Comparison of ENCODE assay signal across 22 cellular contexts in genomic region chr11:79179087-79179486, GRCh38.
"Had no signal": no experiment of that assay in that cellular context is flagged by ENCODE, and none has a peak within 500 bp of the region (broad histone marks: within the 10 kb centered on the region; RNA-seq: fewer than 3 reads in every experiment).

No MANE protein-coding gene starts in this region.

- H3K36me3 ChIP-seq: breast epithelium, MG63, Peyer's patch, SJSA1 had no signal

- H3K4me3 ChIP-seq: breast epithelium, MG63, Peyer's patch, SJSA1 had no signal

- H3K4me1 ChIP-seq: breast epithelium, Peyer's patch, SJSA1 had no signal

- DNase-seq: activated CD4-positive, alpha-beta T cell treated with anti-CD3 and anti-CD28 coated beads for 48 hours; activated CD4-positive, alpha-beta T cell treated with anti-CD3 and anti-CD28 coated beads, Interleukin-2, amount 50 U/mL, for 4 hours; activated CD4-positive, CD25-positive, alpha-beta regulatory T cell treated with anti-CD3 and anti-CD28 coated beads, Interleukin-2, amount 50 U/mL, for 72 hours; activated CD8-positive, alpha-beta memory T cell treated with anti-CD3 and anti-CD28 coated beads, Interleukin-2, amount 50 U/mL, for 48 hours; activated CD8-positive, alpha-beta T cell treated with anti-CD3 and anti-CD28 coated beads, Interleukin-2, amount 10 ng/mL, durations not matched to agents 7 days and 5 days; activated effector memory CD4-positive, alpha-beta T cell treated with Interleukin-2 at 50 U/mL for 16 hours; activated naive CD4-positive, alpha-beta T cell; activated T-cell treated with anti-CD3 and anti-CD28 coated beads, Interleukin-2, amount 50 U/mL, for 1 hour; aorta; caudate nucleus; MG63; NCI-H1930; NCI-H2107; NCI-H2171 treated with DMSO at 0.1 percent for 48 hours; NCI-H226; Peyer's patch; SHP77; T-helper 17 cell; T-helper 9 cell had no signal

- H3K27ac ChIP-seq: breast epithelium, Peyer's patch, SJSA1 had no signal

- ATAC-seq: activated CD8-positive, alpha-beta T cell treated with anti-CD3 and anti-CD28 coated beads, Interleukin-2, amount 10 ng/mL, durations not matched to agents 7 days and 5 days; T-helper 17 cell; WTC11 had no signal

- H3K27me3 ChIP-seq: breast epithelium, MG63, Peyer's patch, SJSA1 had no signal

- H3K9me3 ChIP-seq: breast epithelium, MG63, Peyer's patch, SJSA1 had no signal
